Comparison of ENCODE assay signal across 10 cellular contexts in genomic region chr18:3321133-3321812, GRCh38. TPM values are rescaled to one million over a fixed set of nuclear protein-coding genes. Genes with fewer than 3 reads are reported as not detected.
DNase-seq lines count a peak whose midpoint lies in the region; ATAC-seq and TF ChIP-seq lines count a peak whose summit lies in the region.
"Had no signal": no experiment of that assay in that cellular context is flagged by ENCODE, and none has a peak within 500 bp of the region (broad histone marks: within the 10 kb centered on the region; RNA-seq: fewer than 3 reads in every experiment).

No MANE protein-coding gene starts in this region.

- no peaks in the 10 kb centered on the region for H3K9me3 ChIP-seq in upper lobe of right lung

- TF ChIP-seq POLR2A in GM18505 (IDR thresholded peaks at IDR 0.05; ENCODE audit: borderline replicate concordance, extremely low read depth, insufficient read depth, insufficient read length) = no peak

- intact Hi-C loops in upper lobe of right lung (cut with DNase I) = no loop called here

- H3K4me3 ChIP-seq in foreskin fibroblast (ENCODE audit: low read depth in 1 of 2, low read length in 2 of 2) (no peak overlapping the region), upper lobe of right lung (no peak overlapping the region), H7 (ENCODE audit: insufficient read depth, low read depth, low read length) (no peak overlapping the region)

- ATAC-seq in GM18505 (IDR thresholded peaks at IDR 0.05; ENCODE audit: unreplicated experiment) (no peak), upper lobe of right lung (no peak)

- H3K27me3 ChIP-seq in upper lobe of right lung (no peaks in the 10 kb centered on the region), H7 (ENCODE audit: control insufficient read depth, insufficient read depth, low read length) (no peaks in the 10 kb centered on the region)

- DNase-seq in AG08395 (ENCODE audit: low spot score) = peak; percentile 39
- DNase-seq in HS-27A (ENCODE audit: low read depth) = peak; percentile 97
- peak; percentile 79 for DNase-seq in SK-MEL-5 (ENCODE audit: low read depth, low spot score)
- peak; percentile 76 to 88 for DNase-seq in foreskin fibroblast
- DNase-seq in NCI-H82 (lab: John Stamatoyannopoulos, UW) = no peak
- no peak for DNase-seq in upper lobe of right lung
- no peak for DNase-seq in H7
- DNase-seq: DND-41; effector memory CD4-positive, alpha-beta T cell had no signal

- in situ Hi-C loops in SK-MEL-5 (cut with HindIII; ENCODE audit: low pct_unique_long_range_greater_than_20kb, low sequenced_read_pairs) = no loop called here

- TF ChIP-seq CTCF in foreskin fibroblast (IDR thresholded peaks at IDR 0.05; ENCODE audit: low read depth, low read length) (no peak), upper lobe of right lung (IDR thresholded peaks at IDR 0.05) (no peak)

- H3K4me1 ChIP-seq in upper lobe of right lung = no peaks in the 10 kb centered on the region

- H3K27ac ChIP-seq in upper lobe of right lung = no peak overlapping the region

- H3K36me3 ChIP-seq in upper lobe of right lung = no peaks in the 10 kb centered on the region
- H3K36me3 ChIP-seq in H7 (replicated peaks; ENCODE audit: control insufficient read depth, insufficient read depth, low read length) = no peaks in the 10 kb centered on the region

RNA-seq across cellular contexts. Expression of gene MYL12B, which starts 59.3 kb away (rescaled TPM):
- 315 and 343 TPM in 2 replicates for total RNA-seq in SK-MEL-5 (2014; rRNA removed; shearing (Covaris generic))
- 214 and 216 TPM in 2 replicates for polyA plus RNA-seq in SK-MEL-5 (2015; cell fraction: cytosol; rRNA removed)
- 46.7 and 49.1 TPM in 2 replicates for polyA plus RNA-seq in SK-MEL-5 (2015; cell fraction: nucleus; rRNA removed)
- 368 TPM for total RNA-seq in upper lobe of right lung
- total RNA-seq in H7 (2014; rRNA removed; shearing (Covaris generic)) = 201 and 216 TPM in 2 replicates

Comparison
In these comparisons a context has a peak if more than half of its experiments do, and no peak if none do; other contexts are left out.
1. DNase-seq: peak in AG08395 (single experiment), HS-27A (single experiment), SK-MEL-5 (single experiment) and foreskin fibroblast (2 of 2); none in NCI-H82 (single experiment), upper lobe of right lung (single experiment) and H7 (single experiment).